Comparison of ENCODE assay signal across 25 cellular contexts in the genomic region with DNA sequence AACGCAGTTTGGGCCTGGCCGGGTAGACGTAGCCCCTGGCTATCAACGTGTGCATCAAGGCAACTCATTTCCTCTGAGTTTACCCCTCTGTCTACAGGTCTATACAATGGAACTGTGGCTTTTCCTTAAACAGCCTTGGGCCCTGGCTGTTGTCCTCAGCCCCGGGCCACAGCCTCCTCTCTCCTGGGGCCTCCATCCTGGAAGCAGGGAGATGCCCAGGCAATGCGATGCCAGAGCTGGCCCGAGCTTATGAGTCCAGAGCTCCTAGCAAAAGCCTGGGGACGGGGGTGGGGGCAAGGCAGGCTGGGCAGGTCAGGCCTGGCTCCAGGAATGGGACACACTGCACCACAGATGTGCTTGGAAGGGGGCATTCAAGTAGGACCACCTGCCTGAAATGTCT.
"Had no signal": no experiment of that assay in that cellular context is flagged by ENCODE, and none has a peak within 500 bp of the region (broad histone marks: within the 10 kb centered on the region; RNA-seq: fewer than 3 reads in every experiment).

No MANE protein-coding gene starts in this region.

- FAIRE-seq: frontal cortex had no signal

- ATAC-seq: left ventricle myocardium superior; mucosa of descending colon; psoas muscle; right cardiac atrium; stimulated activated naive B cell treated with anti-CD40 and anti-IgM and Interleukin-4, amounts not matched to agents 10 μg/mL and 1 μg/mL and 100 μg/mL, for 72 hours; upper lobe of right lung had no signal

- DNase-seq: dorsolateral prefrontal cortex; effector CD4-positive, alpha-beta T cell; hypothalamus; immature natural killer cell; islet precursor cell; left ventricle myocardium superior; mucosa of descending colon; naive B cell; nephron progenitor cell; occipital lobe; ovary; psoas muscle; right cardiac atrium; sigmoid colon; stimulated activated CD4-positive, alpha-beta T cell treated with anti-CD3 and anti-CD28 coated beads, Interleukin-4, amount 100 ng/mL, for 4 hours; stimulated activated naive B cell treated with anti-CD40 and anti-IgM and Interleukin-4, amounts not matched to agents 10 μg/mL and 1 μg/mL and 100 μg/mL, for 72 hours; transverse colon; upper lobe of right lung; uterus had no signal

- H3K27ac Mint-ChIP-seq: memory B cell, mesothelial cell of epicardium had no signal

- H3K9me3 Mint-ChIP-seq: immature natural killer cell; memory B cell; mesothelial cell of epicardium; nephron progenitor cell; stimulated activated naive B cell treated with anti-CD40 and anti-IgM and Interleukin-4, amounts not matched to agents 10 μg/mL and 1 μg/mL and 100 μg/mL, for 72 hours; stimulated activated naive CD8-positive, alpha-beta T cell treated with anti-CD3 and anti-CD28 coated beads, Interleukin-15, Interleukin-2, amounts not matched to agents 100 ng/mL and 50 ng/mL, for 24 hours had no signal

- H3K9me3 ChIP-seq: mucosa of descending colon, ovary, psoas muscle, sigmoid colon, thoracic aorta, transverse colon, upper lobe of right lung, uterus had no signal

- H3K27me3 Mint-ChIP-seq: stimulated activated naive CD8-positive, alpha-beta T cell treated with anti-CD3 and anti-CD28 coated beads, Interleukin-15, Interleukin-2, amounts not matched to agents 100 ng/mL and 50 ng/mL, for 24 hours had no signal

- H3K27me3 ChIP-seq: ovary, sigmoid colon, transverse colon, upper lobe of right lung, uterus had no signal

- H3K4me3 Mint-ChIP-seq: immature natural killer cell; memory B cell; mesothelial cell of epicardium; nephron progenitor cell; stimulated activated naive B cell treated with anti-CD40 and anti-IgM and Interleukin-4, amounts not matched to agents 10 μg/mL and 1 μg/mL and 100 μg/mL, for 72 hours; stimulated activated naive CD8-positive, alpha-beta T cell treated with anti-CD3 and anti-CD28 coated beads, Interleukin-15, Interleukin-2, amounts not matched to agents 100 ng/mL and 50 ng/mL, for 24 hours had no signal

- H3K4me3 ChIP-seq: dorsolateral prefrontal cortex, lung, mucosa of descending colon, ovary, psoas muscle, sigmoid colon, thoracic aorta, transverse colon, upper lobe of right lung, uterus had no signal

- H3K4me1 ChIP-seq: psoas muscle had no signal

- H3K36me3 ChIP-seq: ovary, sigmoid colon, thoracic aorta, transverse colon, upper lobe of right lung, uterus had no signal

- H3K27ac ChIP-seq: dorsolateral prefrontal cortex, ovary, psoas muscle, sigmoid colon, thoracic aorta, upper lobe of right lung had no signal

- H3K36me3 Mint-ChIP-seq: immature natural killer cell, mesothelial cell of epicardium, naive B cell had no signal
